ENCODE assay signal across 3 cellular contexts in genomic region chr5:51286046-51286445, GRCh38.
"Had no signal": no experiment of that assay in that cellular context is flagged by ENCODE, and none has a peak within 500 bp of the region (broad histone marks: within the 10 kb centered on the region; RNA-seq: fewer than 3 reads in every experiment).

No MANE protein-coding gene starts in this region.

- H3K4me3 ChIP-seq: GM12878 had no signal

- DNase-seq: GDM1, GF-D8 had no signal
